Comparison of ENCODE assay signal across 35 cellular contexts in genomic region chrX:40112996-40113395, GRCh38.
"Had no signal": no experiment of that assay in that cellular context is flagged by ENCODE, and none has a peak within 500 bp of the region (broad histone marks: within the 10 kb centered on the region; RNA-seq: fewer than 3 reads in every experiment).

No MANE protein-coding gene starts in this region.

- H3K36me3 ChIP-seq: MG63 had no signal

- H3K27me3 ChIP-seq: MG63 had no signal

- H3K4me3 ChIP-seq: MG63 had no signal

- DNase-seq: MG63, MM.1S, MV-4-11, NCI-H1048, NCI-H1092, NCI-H1092 treated with DMSO at 0.1 percent for 48 hours, NCI-H1105, NCI-H1105 treated with DMSO at 0.1 percent for 48 hours, NCI-H1417, NCI-H1417 treated with DMSO at 0.1 percent for 48 hours, NCI-H1436, NCI-H1436 treated with DMSO at 0.1 percent for 48 hours, NCI-H146, NCI-H1694, NCI-H1694 treated with DMSO at 0.1 percent for 48 hours, NCI-H187, NCI-H187 treated with DMSO at 0.1 percent for 48 hours, NCI-H1930, NCI-H2029, NCI-H2029 treated with DMSO at 0.1 percent for 48 hours, NCI-H2081, NCI-H2081 treated with DMSO at 0.1 percent for 48 hours, NCI-H2107, NCI-H2171, NCI-H2171 treated with DMSO at 0.1 percent for 48 hours, NCI-H2227 treated with DMSO at 0.1 percent for 48 hours, NCI-H226, NCI-H345, NCI-H446, NCI-H446 treated with DMSO at 0.1 percent for 48 hours, NCI-H510A, NCI-H510A treated with DMSO at 0.1 percent for 48 hours, NCI-H524, NCI-H524 treated with DMSO at 0.1 percent for 48 hours, NCI-H526 had no signal

- H3K9me3 ChIP-seq: MG63 had no signal
